In the genomic region with DNA sequence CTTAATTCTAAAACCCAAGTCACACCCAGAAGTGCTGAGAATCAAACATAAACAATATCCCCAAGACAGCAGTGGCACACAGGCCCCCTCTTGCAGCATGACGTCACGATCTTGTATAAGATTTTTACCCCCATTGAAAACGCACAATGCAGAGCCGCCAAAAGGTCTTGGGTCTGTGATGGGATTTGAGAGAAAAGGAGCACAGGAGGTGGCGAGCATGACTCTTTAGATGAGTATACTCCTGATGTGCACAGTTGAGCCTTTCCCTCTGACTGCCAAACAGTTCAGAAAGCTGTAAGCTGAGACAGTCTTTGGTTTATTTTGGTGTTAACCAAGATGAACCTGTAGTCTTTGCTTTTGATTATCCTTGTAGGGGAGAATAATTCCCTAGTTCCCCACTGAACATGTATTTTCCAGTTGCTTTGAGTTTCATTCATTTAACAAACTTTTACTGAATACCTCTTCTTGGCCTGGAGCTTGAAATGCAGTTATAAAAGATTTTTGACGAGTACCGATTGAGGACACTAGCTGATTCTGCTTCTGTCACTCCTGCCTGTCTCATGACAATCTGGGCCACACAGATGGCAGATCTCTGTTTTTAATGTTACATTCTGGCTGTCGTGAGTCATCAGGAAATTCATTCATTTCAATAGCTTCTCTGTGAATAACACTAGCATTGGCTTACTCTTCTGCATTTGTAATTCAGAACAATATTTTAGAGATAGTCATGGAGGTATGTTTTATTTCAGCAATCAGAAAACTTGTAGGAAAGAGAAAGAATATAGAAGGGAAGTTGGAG, we compare ENCODE assay signal across 16 cellular contexts. TPM values are rescaled to one million over a fixed set of nuclear protein-coding genes. Genes with fewer than 3 reads are reported as not detected.
A peak's percentile ranks its signal among the peaks of the same experiment; 100 is the strongest.
DNase-seq lines count a peak whose midpoint lies in the region; ATAC-seq lines count a peak whose summit lies in the region.
"Had no signal": no experiment of that assay in that cellular context is flagged by ENCODE, and none has a peak within 500 bp of the region (broad histone marks: within the 10 kb centered on the region; RNA-seq: fewer than 3 reads in every experiment).

No MANE protein-coding gene starts in this region.

- peaks cover 11% of the 10 kb centered on the region for H3K4me1 ChIP-seq in neuron (ENCODE audit: insufficient read depth, low read length)
- H3K4me1 ChIP-seq: HAP-1 had no signal

- no peak overlapping the region for H3K4me3 Mint-ChIP-seq in immature natural killer cell
- H3K4me3 Mint-ChIP-seq: activated CD4-positive, alpha-beta T cell treated with anti-CD3 and anti-CD28 coated beads, Interleukin-2, amount 10 ng/mL, durations not matched to agents 7 days and 5 days; CD4-positive, alpha-beta memory T cell had no signal

- H2AFZ ChIP-seq in neuron (ENCODE audit: low read depth, low read length), result peak overlapping the region; percentile 80

- H3K4me3 ChIP-seq in neuron (ENCODE audit: low read length), result peak overlapping the region; percentile 38
- H3K4me3 ChIP-seq: HAP-1, MG63 had no signal

- no peak for ATAC-seq in HG03521 (IDR thresholded peaks at IDR 0.05; ENCODE audit: unreplicated experiment)

- H3K27me3 Mint-ChIP-seq in immature natural killer cell (ENCODE audit: low read depth in 3 of 3), result peaks cover under 1 to 4% (median 4%) of the 10 kb centered on the region in 3 donors
- H3K27me3 Mint-ChIP-seq: CD4-positive, alpha-beta memory T cell had no signal

- no peak overlapping the region for H3K27ac Mint-ChIP-seq in immature natural killer cell
- H3K27ac Mint-ChIP-seq: activated CD4-positive, alpha-beta T cell treated with anti-CD3 and anti-CD28 coated beads, Interleukin-2, amount 10 ng/mL, durations not matched to agents 7 days and 5 days; CD4-positive, alpha-beta memory T cell had no signal

- no peaks in the 10 kb centered on the region for H3K36me3 Mint-ChIP-seq in immature natural killer cell
- H3K36me3 Mint-ChIP-seq: CD4-positive, alpha-beta memory T cell had no signal

- no peaks in the 10 kb centered on the region for H3K9me3 Mint-ChIP-seq in immature natural killer cell
- H3K9me3 Mint-ChIP-seq: activated CD4-positive, alpha-beta T cell treated with anti-CD3 and anti-CD28 coated beads, Interleukin-2, amount 10 ng/mL, durations not matched to agents 7 days and 5 days; CD4-positive, alpha-beta memory T cell had no signal

- H3K36me3 ChIP-seq in neuron (ENCODE audit: insufficient read depth, low read length), result no peaks in the 10 kb centered on the region
- H3K36me3 ChIP-seq: HAP-1, MG63 had no signal

- no peaks in the 10 kb centered on the region for H3K4me1 Mint-ChIP-seq in immature natural killer cell
- H3K4me1 Mint-ChIP-seq: activated CD4-positive, alpha-beta T cell treated with anti-CD3 and anti-CD28 coated beads, Interleukin-2, amount 10 ng/mL, durations not matched to agents 7 days and 5 days; CD4-positive, alpha-beta memory T cell had no signal

- no peaks in the 10 kb centered on the region for H3K9me3 ChIP-seq in neuron (ENCODE audit: low read length)
- H3K9me3 ChIP-seq: HAP-1, MG63 had no signal

- H3K27me3 ChIP-seq in neuron (ENCODE audit: insufficient read depth, low read length), result no peaks in the 10 kb centered on the region
- H3K27me3 ChIP-seq: MG63 had no signal

- DNase-seq in EL (peak; percentile 47), NCI-H2171 (lab: John Stamatoyannopoulos, UW) (peak; percentile 16), cerebellum (ENCODE audit: low spot score) (peak; percentile 51), NCI-H1930 (lab: John Stamatoyannopoulos, UW) (no peak), NCI-H1092 treated with DMSO at 0.1 percent for 48 hours (lab: John Stamatoyannopoulos, UW) (no peak), immature natural killer cell (no peak)
- DNase-seq: activated CD4-positive, alpha-beta T cell treated with anti-CD3 and anti-CD28 coated beads, Interleukin-2, amount 10 ng/mL, durations not matched to agents 7 days and 5 days; activated naive CD4-positive, alpha-beta T cell treated with Interleukin-2 at 50 U/mL for 16 hours; CD4-positive, alpha-beta memory T cell; effector CD8-positive, alpha-beta T cell; MG63; NCI-H774; stimulated activated CD4-positive, alpha-beta T cell treated with anti-CD3 and anti-CD28 coated beads, Interleukin-12 subunit alpha, Interleukin-12 subunit beta, amount 100 ng/mL, for 4 hours had no signal

RNA-seq across cellular contexts. Expression of gene CFAP91, which starts 28.9 kb away (rescaled TPM):
- 13.3 TPM for total RNA-seq in cerebellum
- not detected for polyA plus RNA-seq in immature natural killer cell
- total RNA-seq: activated CD4-positive, alpha-beta T cell treated with anti-CD3 and anti-CD28 coated beads, Interleukin-2, amount 10 ng/mL, durations not matched to agents 7 days and 5 days had no signal

RNA-seq across cellular contexts. Expression of gene NR1I2, which starts 50.2 kb away (rescaled TPM):
- total RNA-seq in cerebellum, result 0.36 TPM
- under 1 TPM in 2 of 3 donors, not detected in 1; 0.24 to 0.40 TPM for polyA plus RNA-seq in immature natural killer cell

RNA-seq across cellular contexts. Expression of gene COX17, which starts 54.5 kb away (rescaled TPM):
- total RNA-seq in cerebellum, result 18.9 TPM
- 100 to 1,000 TPM in 2 of 3 donors, 10 to 100 TPM in 1; 65.5 to 112 (median 102) TPM for polyA plus RNA-seq in immature natural killer cell

Comparison
In these comparisons a context has a peak if more than half of its experiments do, and no peak if none do; other contexts are left out.
1. DNase-seq: peak in EL (single experiment), NCI-H2171 (single experiment) and cerebellum (single experiment); none in NCI-H1930 (0 of 2), NCI-H1092 treated with DMSO at 0.1 percent for 48 hours (single experiment) and immature natural killer cell (0 of 3).